ENCODE assay signal across 1 cellular context in the genomic region with DNA sequence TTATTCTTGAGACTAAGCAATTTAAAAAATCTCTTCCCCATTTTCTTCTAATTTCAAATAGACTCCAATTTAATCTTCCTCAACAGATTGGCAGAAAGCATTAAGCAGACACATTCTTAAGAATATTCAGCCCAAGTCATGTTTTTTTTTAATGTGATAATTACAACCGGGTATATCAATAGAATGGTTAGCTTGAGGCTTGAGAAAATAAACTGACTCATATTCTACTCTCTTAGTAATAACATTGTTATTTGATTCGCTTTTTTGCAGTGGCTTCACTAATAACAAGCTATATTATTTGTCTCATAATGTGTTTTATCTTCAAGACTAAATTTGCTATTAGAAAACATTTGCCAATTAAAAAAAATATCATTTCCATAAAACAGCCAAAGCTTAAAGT.
TF ChIP-seq lines count a peak whose summit lies in the region.

No MANE protein-coding gene starts in this region.

TF ChIP-seq in IMR-90, 13 proteins besides CTCF, POLR2A, EP300 and RAD21 (continued from another document):
- TF ChIP-seq, protein P1, sequence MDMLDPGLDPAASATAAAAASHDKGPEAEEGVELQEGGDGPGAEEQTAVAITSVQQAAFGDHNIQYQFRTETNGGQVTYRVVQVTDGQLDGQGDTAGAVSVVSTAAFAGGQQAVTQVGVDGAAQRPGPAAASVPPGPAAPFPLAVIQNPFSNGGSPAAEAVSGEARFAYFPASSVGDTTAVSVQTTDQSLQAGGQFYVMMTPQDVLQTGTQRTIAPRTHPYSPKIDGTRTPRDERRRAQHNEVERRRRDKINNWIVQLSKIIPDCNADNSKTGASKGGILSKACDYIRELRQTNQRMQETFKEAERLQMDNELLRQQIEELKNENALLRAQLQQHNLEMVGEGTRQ (IDR thresholded peaks at IDR 0.05; ENCODE audit: low read depth, low read length): no peak
- TF ChIP-seq NFE2L2 (IDR thresholded peaks at IDR 0.05; ENCODE audit: low read depth, low read length) (no peak), MAZ (IDR thresholded peaks at IDR 0.05; ENCODE audit: borderline replicate concordance, low read depth, low read length) (no peak), SMC3 (IDR thresholded peaks at IDR 0.05; ENCODE audit: low read depth, low read length) (no peak), MXI1 (IDR thresholded peaks at IDR 0.05; ENCODE audit: borderline replicate concordance, low read depth, low read length) (no peak), RFX5 (IDR thresholded peaks at IDR 0.05; ENCODE audit: low read depth, low read length) (no peak), MAFK (IDR thresholded peaks at IDR 0.05; ENCODE audit: low read depth, low read length) (no peak), FOS (IDR thresholded peaks at IDR 0.05; ENCODE audit: low read depth, low read length) (no peak), BHLHE40 (IDR thresholded peaks at IDR 0.05; ENCODE audit: low read depth, low read length) (no peak)
- TF ChIP-seq, protein P2, sequence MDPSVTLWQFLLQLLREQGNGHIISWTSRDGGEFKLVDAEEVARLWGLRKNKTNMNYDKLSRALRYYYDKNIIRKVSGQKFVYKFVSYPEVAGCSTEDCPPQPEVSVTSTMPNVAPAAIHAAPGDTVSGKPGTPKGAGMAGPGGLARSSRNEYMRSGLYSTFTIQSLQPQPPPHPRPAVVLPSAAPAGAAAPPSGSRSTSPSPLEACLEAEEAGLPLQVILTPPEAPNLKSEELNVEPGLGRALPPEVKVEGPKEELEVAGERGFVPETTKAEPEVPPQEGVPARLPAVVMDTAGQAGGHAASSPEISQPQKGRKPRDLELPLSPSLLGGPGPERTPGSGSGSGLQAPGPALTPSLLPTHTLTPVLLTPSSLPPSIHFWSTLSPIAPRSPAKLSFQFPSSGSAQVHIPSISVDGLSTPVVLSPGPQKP (IDR thresholded peaks at IDR 0.05; ENCODE audit: borderline replicate concordance, low read depth, low read length): no peak
